Comparison of ENCODE assay signal across 8 cellular contexts in the genomic region with DNA sequence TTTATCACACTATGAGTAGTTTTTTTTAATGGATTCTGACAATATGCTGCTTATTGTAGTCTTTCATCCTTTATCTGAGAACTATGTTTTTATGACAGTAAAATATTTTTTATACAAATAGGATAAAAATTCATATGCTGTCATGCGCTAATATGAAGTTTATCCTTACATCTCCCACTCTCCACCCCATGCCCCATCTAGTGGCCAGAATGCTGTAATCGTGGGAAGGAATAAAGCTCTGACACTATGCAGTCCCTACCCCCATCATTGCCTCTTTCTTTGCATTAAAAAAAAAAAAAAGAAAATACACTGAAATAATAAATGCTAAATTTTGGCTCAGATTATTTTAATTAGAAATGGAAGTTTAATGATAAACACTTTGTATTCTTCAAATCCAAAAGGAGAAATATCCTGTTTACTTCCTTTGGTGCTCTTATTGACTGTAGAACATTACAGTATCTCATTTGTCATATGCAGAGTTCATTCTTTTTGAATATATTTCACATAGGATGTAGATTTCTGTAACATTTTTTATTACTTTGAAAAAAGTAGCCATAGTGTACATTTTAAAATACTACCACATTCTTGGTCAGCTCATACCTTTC.
DNase-seq lines count a peak whose midpoint lies in the region; ATAC-seq and TF ChIP-seq lines count a peak whose summit lies in the region.

No MANE protein-coding gene starts in this region.

- no peak overlapping the region for H3K4me3 ChIP-seq in CD8-positive, alpha-beta T cell (ENCODE audit: low read depth, low read length)

- TF ChIP-seq CTCF in CD8-positive, alpha-beta T cell (IDR thresholded peaks at IDR 0.05) = no peak

- H3K4me3 Mint-ChIP-seq in CD8-positive, alpha-beta T cell = no peak overlapping the region

- no peaks in the 10 kb centered on the region for H3K4me1 Mint-ChIP-seq in CD8-positive, alpha-beta T cell (ENCODE audit: low read depth)

- H3K9me3 Mint-ChIP-seq in CD8-positive, alpha-beta T cell = no peaks in the 10 kb centered on the region

- peak; percentile 3 for DNase-seq in stimulated activated CD4-positive, alpha-beta T cell treated with anti-CD3 and anti-CD28 coated beads, Interleukin-15, amount 100 ng/mL, for 24 hours
- no peak for DNase-seq in stimulated activated CD4-positive, alpha-beta T cell treated with anti-CD3 and anti-CD28 coated beads, Interleukin-4, amount 100 ng/mL, for 24 hours
- DNase-seq in amniotic epithelial cell (ENCODE audit: low read depth) (peak; percentile 68), iPS-NIHi11 (ENCODE audit: low spot score) (peak; percentile 39), OCI-M2 (lab: John Stamatoyannopoulos, UW; ENCODE audit: unreplicated experiment) (no peak), NCI-H1092 (lab: John Stamatoyannopoulos, UW) (no peak)
- DNase-seq in CD8-positive, alpha-beta T cell = no peak

- POLR2A ChIA-PET in CD8-positive, alpha-beta T cell (lab: Charles Lee) = interaction anchor here (0.7 kb wide), 1 partner anchor 629 kb away, joined by 3 read pairs; no protein-coding TSS in a partner anchor

- H3K27me3 ChIP-seq in CD8-positive, alpha-beta T cell (ENCODE audit: insufficient read depth, low read length) = no peaks in the 10 kb centered on the region

- no peak overlapping the region for H3K27ac ChIP-seq in CD8-positive, alpha-beta T cell (ENCODE audit: low read depth, low read length)

- no peaks in the 10 kb centered on the region for H3K27me3 Mint-ChIP-seq in CD8-positive, alpha-beta T cell (ENCODE audit: low read depth)

- no peaks in the 10 kb centered on the region for H3K36me3 ChIP-seq in CD8-positive, alpha-beta T cell (ENCODE audit: insufficient read depth, low read length)

- intact Hi-C loops in CD8-positive, alpha-beta T cell (cut with DNase I, micrococcal nuclease) = no loop called here

- H3K4me1 ChIP-seq in CD8-positive, alpha-beta T cell (ENCODE audit: insufficient read depth, low read length) = no peaks in the 10 kb centered on the region

- no peak overlapping the region for H3K27ac Mint-ChIP-seq in CD8-positive, alpha-beta T cell

- ATAC-seq in GM19328 (IDR thresholded peaks at IDR 0.05; ENCODE audit: unreplicated experiment) = no peak
- ATAC-seq in CD8-positive, alpha-beta T cell = no peak

- no peaks in the 10 kb centered on the region for H3K9me3 ChIP-seq in CD8-positive, alpha-beta T cell (ENCODE audit: low read length)

- CTCF ChIA-PET in CD8-positive, alpha-beta T cell (lab: Charles Lee) = no interaction called here

- H3K36me3 Mint-ChIP-seq in CD8-positive, alpha-beta T cell = no peaks in the 10 kb centered on the region

Comparison
In these comparisons a context has a peak if more than half of its experiments do, and no peak if none do; other contexts are left out.
1. DNase-seq: peak in stimulated activated CD4-positive, alpha-beta T cell treated with anti-CD3 and anti-CD28 coated beads, Interleukin-15, amount 100 ng/mL, for 24 hours (single experiment), amniotic epithelial cell (single experiment) and iPS-NIHi11 (single experiment); none in stimulated activated CD4-positive, alpha-beta T cell treated with anti-CD3 and anti-CD28 coated beads, Interleukin-4, amount 100 ng/mL, for 24 hours (single experiment), OCI-M2 (single experiment), NCI-H1092 (single experiment) and CD8-positive, alpha-beta T cell (0 of 7).